Comparison of ENCODE assay signal across 32 cellular contexts in the genomic region with DNA sequence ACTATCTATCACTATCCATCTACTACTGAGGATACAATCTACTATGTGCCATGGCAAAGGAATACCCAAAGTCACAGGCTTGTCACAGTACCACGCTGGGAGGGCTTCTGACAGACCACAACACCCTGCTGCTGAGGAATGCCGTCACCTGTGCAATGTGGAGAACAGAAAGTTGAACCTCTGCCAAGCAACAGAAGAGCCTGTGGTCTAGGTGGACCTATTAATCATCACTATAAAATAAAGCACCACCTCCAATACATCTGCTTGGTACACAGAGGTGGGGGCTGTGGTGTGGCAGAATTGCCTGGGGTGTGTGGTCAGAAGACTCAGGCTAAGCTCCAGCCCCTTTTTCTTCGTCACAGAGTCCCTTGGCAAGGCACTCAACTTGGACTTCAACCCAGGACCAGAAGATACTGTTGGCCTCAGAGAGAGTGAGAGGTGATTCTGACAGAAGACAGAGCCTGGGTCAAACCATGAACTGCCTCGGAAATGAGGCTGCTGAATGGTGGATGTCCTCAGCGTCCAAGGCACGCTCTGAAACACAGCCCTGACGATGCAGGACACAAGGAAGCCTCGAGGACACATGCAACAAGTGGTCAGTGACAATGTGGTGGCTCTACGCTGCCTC. TPM values are rescaled to one million over a fixed set of nuclear protein-coding genes. Genes with fewer than 3 reads are reported as not detected.
A peak's percentile ranks its signal among the peaks of the same experiment; 100 is the strongest.
DNase-seq lines count a peak whose midpoint lies in the region; ATAC-seq, FAIRE-seq and TF ChIP-seq lines count a peak whose summit lies in the region.
"Had no signal": no experiment of that assay in that cellular context is flagged by ENCODE, and none has a peak within 500 bp of the region (broad histone marks: within the 10 kb centered on the region; RNA-seq: fewer than 3 reads in every experiment).

No MANE protein-coding gene starts in this region.

- H2BK120ac ChIP-seq in H9 (ENCODE audit: low read depth, low read length, poor library complexity, severe bottlenecking), result no peak overlapping the region

- H3K18ac ChIP-seq in H9 (ENCODE audit: insufficient read length, low read depth, low read length), result no peak overlapping the region

- no peak overlapping the region for H3K4me3 Mint-ChIP-seq in H9
- H3K4me3 Mint-ChIP-seq: activated T-cell treated with anti-CD3 and anti-CD28 coated beads, Interleukin-2, amount 50 U/mL, for 24 hours; CD4-positive, CD25-positive, alpha-beta regulatory T cell; effector memory CD8-positive, alpha-beta T cell; natural killer cell treated with Interleukin-12 subunit alpha and Interleukin-12 subunit beta and Interleukin-15 and Interleukin-18, amount 100 ng/mL, for 72 hours; stimulated activated naive B cell treated with anti-CD40 and anti-IgM and Interleukin-4, amounts not matched to agents 10 μg/mL and 1 μg/mL and 100 μg/mL, for 72 hours had no signal

- H3K4ac ChIP-seq in H9 (ENCODE audit: low read depth, low read length), result no peak overlapping the region

- H3K4me2 ChIP-seq in H9 (ENCODE audit: insufficient read depth, insufficient read length, low read length), result no peak overlapping the region
- H3K4me2 ChIP-seq: hepatocyte, SK-N-SH had no signal

- H3K4me1 Mint-ChIP-seq in H9, result peaks cover 0 to 2% of the 10 kb centered on the region in 2 experiments; a peak in 1 of 4 replicates
- H3K4me1 Mint-ChIP-seq: CD4-positive, CD25-positive, alpha-beta regulatory T cell; stimulated activated naive B cell treated with anti-CD40 and anti-IgM and Interleukin-4, amounts not matched to agents 10 μg/mL and 1 μg/mL and 100 μg/mL, for 72 hours had no signal

- no peaks in the 10 kb centered on the region for H3K79me2 ChIP-seq in H9 (ENCODE audit: insufficient read depth, low read length)
- H3K79me2 ChIP-seq: hepatocyte had no signal

- peak; percentile 13 for FAIRE-seq in bronchial epithelial cell (lab: Jason Lieb, UNC)
- FAIRE-seq: HepG2 had no signal

- no peaks in the 10 kb centered on the region; a peak in 1 of 7 replicates for H3K36me3 Mint-ChIP-seq in H9 (ENCODE audit: insufficient read depth in 1 of 3, low read depth in 3 of 3)
- H3K36me3 Mint-ChIP-seq: CD4-positive, CD25-positive, alpha-beta regulatory T cell; natural killer cell treated with Interleukin-12 subunit alpha and Interleukin-12 subunit beta and Interleukin-15 and Interleukin-18, amount 100 ng/mL, for 72 hours; stimulated activated naive B cell treated with anti-CD40 and anti-IgM and Interleukin-4, amounts not matched to agents 10 μg/mL and 1 μg/mL and 100 μg/mL, for 72 hours had no signal

- no peak overlapping the region for H3K23ac ChIP-seq in H9 (ENCODE audit: insufficient read length, low read depth, low read length)

- H2BK20ac ChIP-seq in H9 (ENCODE audit: low read depth, low read length, poor library complexity, severe bottlenecking), result no peak overlapping the region

- no peak overlapping the region for H3K27ac Mint-ChIP-seq in H9
- H3K27ac Mint-ChIP-seq: activated T-cell treated with anti-CD3 and anti-CD28 coated beads, Interleukin-2, amount 50 U/mL, for 24 hours; CD4-positive, CD25-positive, alpha-beta regulatory T cell; effector memory CD8-positive, alpha-beta T cell; natural killer cell treated with Interleukin-12 subunit alpha and Interleukin-12 subunit beta and Interleukin-15 and Interleukin-18, amount 100 ng/mL, for 72 hours; stimulated activated naive B cell treated with anti-CD40 and anti-IgM and Interleukin-4, amounts not matched to agents 10 μg/mL and 1 μg/mL and 100 μg/mL, for 72 hours had no signal

- no CpG with 5 or more reads among the region's 9 CpGs for WGBS in H9 (ENCODE audit: extremely low coverage, insufficient read length, low lambda C conversion rate)

- H3K9me3 ChIP-seq in H9 (ENCODE audit: control insufficient read depth, low read depth, low read length), result no peaks in the 10 kb centered on the region
- H3K9me3 ChIP-seq: body of pancreas, colonic mucosa, esophagus muscularis mucosa, left lung, MG63, ovary, SK-N-SH, spleen, testis, vagina had no signal

- no peak overlapping the region for H2AFZ ChIP-seq in H9 (ENCODE audit: low read length)
- H2AFZ ChIP-seq: hepatocyte had no signal

- peak overlapping the region; percentile 58; the same call in 1 of the 2 replicates for H3K14ac ChIP-seq in H9 (ENCODE audit: insufficient read depth, low read length)

- no peaks in the 10 kb centered on the region for H3K79me1 ChIP-seq in H9 (ENCODE audit: insufficient read depth, low read depth, low read length, poor library complexity, severe bottlenecking)

- no peaks in the 10 kb centered on the region for H3K27me3 ChIP-seq in H9 (ENCODE audit: insufficient read depth, low read length)
- no peaks in the 10 kb centered on the region for H3K27me3 ChIP-seq in bronchial epithelial cell (ENCODE audit: control insufficient read depth, insufficient read depth, low read length)
- H3K27me3 ChIP-seq: body of pancreas, colonic mucosa, esophagus muscularis mucosa, hepatocyte, left lung, MG63, ovary, testis, vagina had no signal

- no peaks in the 10 kb centered on the region for H3K9me3 Mint-ChIP-seq in H9
- H3K9me3 Mint-ChIP-seq: activated T-cell treated with anti-CD3 and anti-CD28 coated beads, Interleukin-2, amount 50 U/mL, for 24 hours; effector memory CD8-positive, alpha-beta T cell; natural killer cell treated with Interleukin-12 subunit alpha and Interleukin-12 subunit beta and Interleukin-15 and Interleukin-18, amount 100 ng/mL, for 72 hours; stimulated activated naive B cell treated with anti-CD40 and anti-IgM and Interleukin-4, amounts not matched to agents 10 μg/mL and 1 μg/mL and 100 μg/mL, for 72 hours had no signal

- H3K23me2 ChIP-seq in H9 (ENCODE audit: insufficient read length, low read depth, low read length, poor library complexity, severe bottlenecking), result no peaks in the 10 kb centered on the region

- no peak overlapping the region for H3K4me3 ChIP-seq in bronchial epithelial cell (ENCODE audit: low read depth, low read length)
- H3K4me3 ChIP-seq: body of pancreas, colonic mucosa, esophagus muscularis mucosa, hepatocyte, left lung, MG63, ovary, spleen, testis, vagina had no signal

- H3K9ac ChIP-seq in H9 (ENCODE audit: extremely low read depth, insufficient read length, low read length), result no peak overlapping the region
- H3K9ac ChIP-seq: SK-N-SH had no signal

- H3K4me1 ChIP-seq in H9 (ENCODE audit: insufficient read depth, low read length), result no peaks in the 10 kb centered on the region
- H3K4me1 ChIP-seq: body of pancreas, colonic mucosa, left lung, spleen, testis, vagina had no signal

- no peak overlapping the region for H3K27ac ChIP-seq in H9 (ENCODE audit: insufficient read length, low read depth, low read length)
- H3K27ac ChIP-seq: body of pancreas, colonic mucosa, esophagus muscularis mucosa, hepatocyte, left lung, ovary, spleen, testis, vagina had no signal

- H3K56ac ChIP-seq in H9 (ENCODE audit: insufficient read length, low read depth, low read length), result no peak overlapping the region

- DNase-seq in H9 (no peak), NAMALWA (ENCODE audit: low spot score) (peak; percentile 7), bronchial epithelial cell (ENCODE audit: low read depth) (no peak), kidney tubule cell (ENCODE audit: low spot score) (peak; percentile 44), NCI-H2029 (lab: John Stamatoyannopoulos, UW) (no peak), GM10266 (ENCODE audit: extremely low spot score) (no peak)
- DNase-seq: activated CD8-positive, alpha-beta memory T cell treated with anti-CD3 and anti-CD28 coated beads for 24 hours; activated gamma-delta T cell treated with Interleukin-2 at 50 U/mL for 16 hours; activated T-cell treated with anti-CD3 and anti-CD28 coated beads, Interleukin-2, amount 50 U/mL, for 24 hours; body of pancreas; CD4-positive, CD25-positive, alpha-beta regulatory T cell; colonic mucosa; effector memory CD8-positive, alpha-beta T cell; foreskin melanocyte; GOT3; left lung; MG63; NCI-H2107; NCI-H510A; ovary; SK-N-SH; spleen; stimulated activated CD4-positive, alpha-beta T cell treated with anti-CD3 and anti-CD28 coated beads, Interleukin-4, amount 100 ng/mL, for 24 hours; stimulated activated naive B cell treated with anti-CD40 and anti-IgM and Interleukin-4, amounts not matched to agents 10 μg/mL and 1 μg/mL and 100 μg/mL, for 72 hours; T-helper 2 cell; testis had no signal

- no peak overlapping the region for H2BK12ac ChIP-seq in H9 (ENCODE audit: insufficient read length, low read depth, low read length)

- no peaks in the 10 kb centered on the region for H3K36me3 ChIP-seq in bronchial epithelial cell (ENCODE audit: control insufficient read depth, insufficient read depth, low read length)
- H3K36me3 ChIP-seq: colonic mucosa, esophagus muscularis mucosa, left lung, MG63, ovary, spleen, vagina had no signal

- no peak overlapping the region for H4K91ac ChIP-seq in H9 (ENCODE audit: insufficient read length, low read depth, low read length)

- H3T11ph ChIP-seq in H9 (ENCODE audit: low read length), result no peak overlapping the region

- H4K8ac ChIP-seq in H9 (replicated peaks; ENCODE audit: insufficient read length, low read depth, low read length), result no peak overlapping the region

- TF ChIP-seq CTCF in H9 (conservative IDR thresholded peaks at IDR 0.05), result no peak
- no peak for TF ChIP-seq CTCF in bronchial epithelial cell (IDR thresholded peaks at IDR 0.05; ENCODE audit: insufficient read depth, low read length, severe bottlenecking)
- TF ChIP-seq CTCF in GM10266 (IDR thresholded peaks at IDR 0.05; ENCODE audit: control insufficient read depth, insufficient read depth, low read depth, missing control alignments), result no peak

- H2AK5ac ChIP-seq in H9 (ENCODE audit: insufficient read length, low read length), result no peak overlapping the region

- no peaks in the 10 kb centered on the region for H4K20me1 ChIP-seq in H9 (ENCODE audit: control insufficient read depth, insufficient read depth, insufficient read length)

- no peaks in the 10 kb centered on the region for H3K27me3 Mint-ChIP-seq in H9 (ENCODE audit: low read depth)
- H3K27me3 Mint-ChIP-seq: CD4-positive, CD25-positive, alpha-beta regulatory T cell had no signal

- no peak overlapping the region for H2BK15ac ChIP-seq in H9 (ENCODE audit: low read depth, low read length)

- no peak overlapping the region for H4K5ac ChIP-seq in H9 (ENCODE audit: insufficient read length, low read depth, low read length)

- no peak for ATAC-seq in HG03378 (IDR thresholded peaks at IDR 0.05; ENCODE audit: unreplicated experiment)
- ATAC-seq: body of pancreas; effector memory CD8-positive, alpha-beta T cell; HepG2; left lung; natural killer cell treated with Interleukin-12 subunit alpha and Interleukin-12 subunit beta and Interleukin-15 and Interleukin-18, amount 100 ng/mL, for 72 hours; stimulated activated naive B cell treated with anti-CD40 and anti-IgM and Interleukin-4, amounts not matched to agents 10 μg/mL and 1 μg/mL and 100 μg/mL, for 72 hours had no signal

- no peak overlapping the region for H2BK5ac ChIP-seq in H9 (ENCODE audit: insufficient read length, low read length)

RNA-seq across cellular contexts. Expression of a gene that starts 29.5 kb away (rescaled TPM):
- total RNA-seq in H9 (2021) (1.9 and 4.2 TPM in 2 replicates), bronchial epithelial cell (0.13 and 0.26 TPM in 2 replicates)

Comparison
In these comparisons a context has a peak if more than half of its experiments do, and no peak if none do; other contexts are left out.
1. DNase-seq: peak in NAMALWA (single experiment) and kidney tubule cell (single experiment); none in H9 (single experiment), bronchial epithelial cell (single experiment), NCI-H2029 (single experiment) and GM10266 (single experiment).